ENCODE assay signal across 18 cellular contexts in the genomic region with DNA sequence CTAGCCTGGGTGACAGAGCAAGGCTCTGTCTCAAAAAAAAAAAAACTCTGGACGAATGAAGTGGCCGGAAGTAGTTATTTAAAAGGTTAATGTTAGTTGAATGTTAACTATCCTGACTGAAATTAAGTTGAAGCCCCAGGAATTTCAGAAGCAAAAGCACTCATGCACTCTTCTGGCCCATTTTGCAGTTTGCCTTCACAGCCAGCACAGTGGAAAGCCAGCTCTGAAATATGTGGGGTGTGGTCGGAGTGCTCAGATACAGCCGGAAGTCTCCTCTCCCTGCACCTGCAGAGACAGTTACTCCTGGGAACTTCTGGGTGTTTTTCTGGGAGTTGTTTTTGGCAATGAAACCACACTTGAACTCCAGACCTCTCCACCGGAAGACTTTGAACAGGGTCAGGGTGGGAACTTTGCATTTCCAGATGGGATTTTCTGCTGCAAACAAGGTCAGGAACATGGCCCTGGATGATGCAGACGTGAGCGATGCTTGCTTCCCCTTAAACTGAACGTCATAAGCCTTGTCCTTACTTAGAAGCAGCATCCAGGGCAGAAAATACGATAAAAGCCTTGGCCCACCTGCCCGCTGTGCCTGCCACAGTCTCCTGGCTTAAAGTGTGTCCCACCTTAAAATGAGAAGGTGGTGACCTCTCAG. TPM values are rescaled to one million over a fixed set of nuclear protein-coding genes. Genes with fewer than 3 reads are reported as not detected.
DNase-seq lines count a peak whose midpoint lies in the region; ATAC-seq and TF ChIP-seq lines count a peak whose summit lies in the region.
"Had no signal": no experiment of that assay in that cellular context is flagged by ENCODE, and none has a peak within 500 bp of the region (broad histone marks: within the 10 kb centered on the region; RNA-seq: fewer than 3 reads in every experiment).

No MANE protein-coding gene starts in this region.

- H3K9ac ChIP-seq in BLaER1 = no peak overlapping the region; the same call in 1 of the 2 replicates
- H3K9ac ChIP-seq in neural progenitor cell = no peak overlapping the region

- H3K27ac Mint-ChIP-seq in neural progenitor cell = no peak overlapping the region
- H3K27ac Mint-ChIP-seq: activated naive CD4-positive, alpha-beta T cell treated with anti-CD3 and anti-CD28 coated beads for 36 hours had no signal

- H3K27ac ChIP-seq in BLaER1 (peak overlapping the region; percentile 54), right cardiac atrium (ENCODE audit: low read length) (peak overlapping the region; percentile 10), neural progenitor cell (no peak overlapping the region), aorta (ENCODE audit: low read depth in 1 of 2, low read length in 2 of 2) (no peak overlapping the region), esophagus squamous epithelium (no peak overlapping the region)
- H3K27ac ChIP-seq: SJSA1, uterus had no signal

- H3K27me3 Mint-ChIP-seq in neural progenitor cell (ENCODE audit: insufficient read depth, low read depth) = peaks cover 8% of the 10 kb centered on the region

- intact Hi-C loops in right cardiac atrium (cut with DNase I) = no loop called here
- intact Hi-C loops in aorta (cut with DNase I) = no loop called here
- intact Hi-C loops in esophagus squamous epithelium (cut with DNase I) = no loop called here
- intact Hi-C loops in lower leg skin (cut with DNase I; ENCODE audit: low total_unique reads) = no loop called here

- DNase-seq in RPMI8226 (peak; percentile 51), right cardiac atrium (no peak), neural progenitor cell (ENCODE audit: low spot score) (no peak), aorta (no peak), RKO (ENCODE audit: low spot score) (no peak), esophagus squamous epithelium (lab: John Stamatoyannopoulos, UW) (no peak), lower leg skin (ENCODE audit: low spot score in 2 of 2) (no peak)
- DNase-seq: activated CD4-positive, alpha-beta T cell treated with anti-CD3 and anti-CD28 coated beads for 48 hours; activated naive CD4-positive, alpha-beta T cell treated with anti-CD3 and anti-CD28 coated beads for 36 hours; COR-L47; GDM1; NCI-H2227 treated with DMSO at 0.1 percent for 48 hours; occipital lobe; stimulated activated naive CD8-positive, alpha-beta T cell treated with anti-CD3 and anti-CD28 coated beads, Interleukin-15, Interleukin-2, amounts not matched to agents 100 U/mL and 50 U/mL, for 24 hours; uterus had no signal

- H3K4me2 ChIP-seq in BLaER1 (peak overlapping the region; percentile 58), neural progenitor cell (no peak overlapping the region)

- no peaks in the 10 kb centered on the region for H3K36me3 ChIP-seq in BLaER1
- no peaks in the 10 kb centered on the region for H3K36me3 ChIP-seq in neural progenitor cell
- H3K36me3 ChIP-seq in aorta (ENCODE audit: control insufficient read depth in 1 of 2, insufficient read depth in 2 of 2, low read length in 1 of 2) = no peaks in the 10 kb centered on the region
- H3K36me3 ChIP-seq in esophagus squamous epithelium = no peaks in the 10 kb centered on the region
- H3K36me3 ChIP-seq: SJSA1, uterus had no signal

- WGBS in right cardiac atrium = 58% methylated on average over 10 of the region's 10 CpGs
- WGBS in aorta, 2 donors = 70% methylated on average over 10 of the region's 10 CpGs
- 52 to 55% methylated on average over 7 to 10 of the region's 10 CpGs for WGBS in esophagus squamous epithelium, 2 donors
- WGBS in lower leg skin, 2 donors = 54 to 57% methylated on average over 10 of the region's 10 CpGs

- no peaks in the 10 kb centered on the region for H3K36me3 Mint-ChIP-seq in neural progenitor cell

- H3K27me3 ChIP-seq in BLaER1 (no peaks in the 10 kb centered on the region), right cardiac atrium (ENCODE audit: control insufficient read depth, insufficient read depth) (no peaks in the 10 kb centered on the region), neural progenitor cell (no peaks in the 10 kb centered on the region), aorta (ENCODE audit: control insufficient read depth in 1 of 2, insufficient read depth in 2 of 2, low read length in 1 of 2) (no peaks in the 10 kb centered on the region), esophagus squamous epithelium (no peaks in the 10 kb centered on the region)
- H3K27me3 ChIP-seq: SJSA1, uterus had no signal

- H3K79me2 ChIP-seq in neural progenitor cell (ENCODE audit: low read depth) = no peaks in the 10 kb centered on the region

- TF ChIP-seq CTCF in neural progenitor cell (IDR thresholded peaks at IDR 0.05) = no peak
- TF ChIP-seq CTCF in esophagus squamous epithelium (IDR thresholded peaks at IDR 0.05) = no peak
- no peak for TF ChIP-seq CTCF in lower leg skin (IDR thresholded peaks at IDR 0.05)

- peak overlapping the region; percentile 82 for H2AFZ ChIP-seq in neural progenitor cell (replicated peaks)

- peaks cover 3% of the 10 kb centered on the region for H3K9me3 Mint-ChIP-seq in neural progenitor cell
- H3K9me3 Mint-ChIP-seq: activated naive CD4-positive, alpha-beta T cell treated with anti-CD3 and anti-CD28 coated beads for 36 hours had no signal

- no peak overlapping the region for H3K4me3 Mint-ChIP-seq in neural progenitor cell
- H3K4me3 Mint-ChIP-seq: activated naive CD4-positive, alpha-beta T cell treated with anti-CD3 and anti-CD28 coated beads for 36 hours had no signal

- peaks cover 4% of the 10 kb centered on the region for H3F3A ChIP-seq in neural progenitor cell (ENCODE audit: low read depth)

- TF ChIP-seq POLR2A in esophagus squamous epithelium (IDR thresholded peaks at IDR 0.05) (no peak), lower leg skin (IDR thresholded peaks at IDR 0.05) (no peak)

- H3K4me1 Mint-ChIP-seq in neural progenitor cell = peaks cover 4% of the 10 kb centered on the region

- H4K20me1 ChIP-seq in BLaER1 = no peaks in the 10 kb centered on the region
- no peaks in the 10 kb centered on the region for H4K20me1 ChIP-seq in neural progenitor cell (ENCODE audit: low read depth)

- H3K4me3 ChIP-seq in BLaER1 (no peak overlapping the region), right cardiac atrium (ENCODE audit: low read length) (no peak overlapping the region), neural progenitor cell (no peak overlapping the region), aorta (ENCODE audit: low read length in 2 of 2) (no peak overlapping the region), esophagus squamous epithelium (no peak overlapping the region), lower leg skin (ENCODE audit: low read depth, poor library complexity, severe bottlenecking) (no peak overlapping the region)
- H3K4me3 ChIP-seq: SJSA1, uterus had no signal

- H3K9me3 ChIP-seq in BLaER1 = 0 out of 2 replicates have a peak, but pooled peaks cover 5% of the 10 kb centered on the region
- no peaks in the 10 kb centered on the region for H3K9me3 ChIP-seq in right cardiac atrium (ENCODE audit: control insufficient read depth, low read length)
- no peaks in the 10 kb centered on the region for H3K9me3 ChIP-seq in neural progenitor cell (ENCODE audit: low read depth)
- H3K9me3 ChIP-seq in aorta (ENCODE audit: control insufficient read depth, low read length) = no peaks in the 10 kb centered on the region
- no peaks in the 10 kb centered on the region for H3K9me3 ChIP-seq in esophagus squamous epithelium
- H3K9me3 ChIP-seq: SJSA1, uterus had no signal

- H3K4me1 ChIP-seq in BLaER1 = peaks cover 54% of the 10 kb centered on the region
- H3K4me1 ChIP-seq in right cardiac atrium (ENCODE audit: control insufficient read depth, insufficient read depth, low read length) = peaks cover 7% of the 10 kb centered on the region
- peaks cover 6% of the 10 kb centered on the region for H3K4me1 ChIP-seq in neural progenitor cell
- H3K4me1 ChIP-seq in aorta (ENCODE audit: control insufficient read depth in 1 of 2, insufficient read depth in 2 of 2, low read length in 2 of 2) = no peaks in the 10 kb centered on the region
- H3K4me1 ChIP-seq in esophagus squamous epithelium = peaks cover 0 to 7% (median 0%) of the 10 kb centered on the region in 3 donors
- H3K4me1 ChIP-seq: SJSA1, uterus had no signal

- ATAC-seq in right cardiac atrium (no peak), aorta (ENCODE audit: low FRiP score) (no peak)
- ATAC-seq: stimulated activated naive CD8-positive, alpha-beta T cell treated with anti-CD3 and anti-CD28 coated beads, Interleukin-15, Interleukin-2, amounts not matched to agents 100 U/mL and 50 U/mL, for 24 hours had no signal

RNA-seq across cellular contexts. Expression of gene CABP2, which starts 21.5 kb away (rescaled TPM):
- total RNA-seq in right cardiac atrium (not detected), neural progenitor cell (ENCODE audit: low replicate concordance) (not detected in 2 replicates), aorta (not detected), esophagus squamous epithelium (not detected), lower leg skin (not detected)
- polyA plus RNA-seq in right cardiac atrium (not detected), aorta (not detected)
- total RNA-seq: activated naive CD4-positive, alpha-beta T cell treated with anti-CD3 and anti-CD28 coated beads for 36 hours; mesenteric fat pad; occipital lobe; SJSA1; uterus had no signal

RNA-seq across cellular contexts. Expression of gene CDK2AP2, which starts 36.8 kb away (rescaled TPM):
- total RNA-seq in right cardiac atrium (10 to 100 TPM; 31.5 to 52.7 (median 49.9) TPM), neural progenitor cell (ENCODE audit: low replicate concordance) (2.1 and 17.1 TPM in 2 replicates), aorta (10 to 100 TPM; 40.8 to 65.6 TPM), esophagus squamous epithelium (10 to 100 TPM; 32.0 to 55.2 (median 38.1) TPM), lower leg skin (10 to 100 TPM; 16.3 to 40.4 (median 27.8) TPM)
- polyA plus RNA-seq in right cardiac atrium (65.2 TPM), aorta (100 to 1,000 TPM in 1 of 2 donors, 10 to 100 TPM in 1; 87.3 to 105 TPM)

RNA-seq across cellular contexts. Expression of gene GSTP1, which starts 38.9 kb away (rescaled TPM):
- total RNA-seq in right cardiac atrium (100 to 1,000 TPM; 323 to 411 (median 377) TPM), neural progenitor cell (ENCODE audit: low replicate concordance) (436 and 1,035 TPM in 2 replicates), aorta (100 to 1,000 TPM; 371 to 432 TPM), esophagus squamous epithelium (1,000 to 10,000 TPM; 2,883 to 4,990 (median 3,239) TPM), lower leg skin (1,000 to 10,000 TPM; 1,126 to 2,386 (median 2,019) TPM)
- polyA plus RNA-seq in right cardiac atrium (501 TPM), aorta (100 to 1,000 TPM; 559 to 782 TPM)

RNA-seq across cellular contexts. Expression of gene PITPNM1, which starts 39.6 kb away (rescaled TPM):
- 10 to 100 TPM; 19.4 to 26.3 (median 24.1) TPM for total RNA-seq in right cardiac atrium
- 13.7 TPM for polyA plus RNA-seq in right cardiac atrium
- total RNA-seq in neural progenitor cell (ENCODE audit: low replicate concordance) = 7.7 and 32.8 TPM in 2 replicates
- 10 to 100 TPM; 40.5 to 48.8 TPM for total RNA-seq in aorta
- polyA plus RNA-seq in aorta = 10 to 100 TPM; 11.8 to 22.5 TPM
- 10 to 100 TPM; 24.5 to 35.9 (median 28.7) TPM for total RNA-seq in esophagus squamous epithelium
- total RNA-seq in lower leg skin = 10 to 100 TPM in 3 of 4 donors, 1 to 10 TPM in 1; 7.3 to 19.9 (median 12.6) TPM

Comparison
In these comparisons a context has a peak if more than half of its experiments do, and no peak if none do; other contexts are left out.
1. H3K27ac ChIP-seq: peak in BLaER1 (single experiment) and right cardiac atrium (single experiment); none in neural progenitor cell (single experiment), aorta (0 of 2) and esophagus squamous epithelium (0 of 4).